In the genomic region with DNA sequence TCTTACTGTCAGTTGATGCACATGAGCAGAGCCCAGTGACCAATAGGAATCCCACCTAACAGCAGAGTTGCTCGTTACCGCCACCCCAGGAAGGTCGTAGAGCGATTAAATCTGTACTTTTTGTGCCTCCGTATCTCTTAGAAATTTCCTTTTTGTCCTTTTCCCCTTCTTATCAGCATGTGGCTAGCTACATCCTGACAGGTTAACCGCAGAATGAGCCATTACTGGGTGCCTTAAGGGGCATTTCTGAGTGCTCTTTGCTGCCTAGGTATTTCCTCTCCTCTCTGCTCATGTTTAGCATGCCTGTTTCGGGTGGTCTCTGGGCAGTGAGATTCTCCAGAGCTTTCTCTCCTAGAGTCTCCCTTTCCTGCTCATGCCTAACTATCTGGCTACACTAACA, we compare ENCODE assay signal across 1 cellular context.
TF ChIP-seq lines count a peak whose summit lies in the region.

No MANE protein-coding gene starts in this region.

TF ChIP-seq in GM23338, 12 proteins besides CTCF, POLR2A, EP300 and RAD21 (continued from another document):
- TF ChIP-seq, protein P1, sequence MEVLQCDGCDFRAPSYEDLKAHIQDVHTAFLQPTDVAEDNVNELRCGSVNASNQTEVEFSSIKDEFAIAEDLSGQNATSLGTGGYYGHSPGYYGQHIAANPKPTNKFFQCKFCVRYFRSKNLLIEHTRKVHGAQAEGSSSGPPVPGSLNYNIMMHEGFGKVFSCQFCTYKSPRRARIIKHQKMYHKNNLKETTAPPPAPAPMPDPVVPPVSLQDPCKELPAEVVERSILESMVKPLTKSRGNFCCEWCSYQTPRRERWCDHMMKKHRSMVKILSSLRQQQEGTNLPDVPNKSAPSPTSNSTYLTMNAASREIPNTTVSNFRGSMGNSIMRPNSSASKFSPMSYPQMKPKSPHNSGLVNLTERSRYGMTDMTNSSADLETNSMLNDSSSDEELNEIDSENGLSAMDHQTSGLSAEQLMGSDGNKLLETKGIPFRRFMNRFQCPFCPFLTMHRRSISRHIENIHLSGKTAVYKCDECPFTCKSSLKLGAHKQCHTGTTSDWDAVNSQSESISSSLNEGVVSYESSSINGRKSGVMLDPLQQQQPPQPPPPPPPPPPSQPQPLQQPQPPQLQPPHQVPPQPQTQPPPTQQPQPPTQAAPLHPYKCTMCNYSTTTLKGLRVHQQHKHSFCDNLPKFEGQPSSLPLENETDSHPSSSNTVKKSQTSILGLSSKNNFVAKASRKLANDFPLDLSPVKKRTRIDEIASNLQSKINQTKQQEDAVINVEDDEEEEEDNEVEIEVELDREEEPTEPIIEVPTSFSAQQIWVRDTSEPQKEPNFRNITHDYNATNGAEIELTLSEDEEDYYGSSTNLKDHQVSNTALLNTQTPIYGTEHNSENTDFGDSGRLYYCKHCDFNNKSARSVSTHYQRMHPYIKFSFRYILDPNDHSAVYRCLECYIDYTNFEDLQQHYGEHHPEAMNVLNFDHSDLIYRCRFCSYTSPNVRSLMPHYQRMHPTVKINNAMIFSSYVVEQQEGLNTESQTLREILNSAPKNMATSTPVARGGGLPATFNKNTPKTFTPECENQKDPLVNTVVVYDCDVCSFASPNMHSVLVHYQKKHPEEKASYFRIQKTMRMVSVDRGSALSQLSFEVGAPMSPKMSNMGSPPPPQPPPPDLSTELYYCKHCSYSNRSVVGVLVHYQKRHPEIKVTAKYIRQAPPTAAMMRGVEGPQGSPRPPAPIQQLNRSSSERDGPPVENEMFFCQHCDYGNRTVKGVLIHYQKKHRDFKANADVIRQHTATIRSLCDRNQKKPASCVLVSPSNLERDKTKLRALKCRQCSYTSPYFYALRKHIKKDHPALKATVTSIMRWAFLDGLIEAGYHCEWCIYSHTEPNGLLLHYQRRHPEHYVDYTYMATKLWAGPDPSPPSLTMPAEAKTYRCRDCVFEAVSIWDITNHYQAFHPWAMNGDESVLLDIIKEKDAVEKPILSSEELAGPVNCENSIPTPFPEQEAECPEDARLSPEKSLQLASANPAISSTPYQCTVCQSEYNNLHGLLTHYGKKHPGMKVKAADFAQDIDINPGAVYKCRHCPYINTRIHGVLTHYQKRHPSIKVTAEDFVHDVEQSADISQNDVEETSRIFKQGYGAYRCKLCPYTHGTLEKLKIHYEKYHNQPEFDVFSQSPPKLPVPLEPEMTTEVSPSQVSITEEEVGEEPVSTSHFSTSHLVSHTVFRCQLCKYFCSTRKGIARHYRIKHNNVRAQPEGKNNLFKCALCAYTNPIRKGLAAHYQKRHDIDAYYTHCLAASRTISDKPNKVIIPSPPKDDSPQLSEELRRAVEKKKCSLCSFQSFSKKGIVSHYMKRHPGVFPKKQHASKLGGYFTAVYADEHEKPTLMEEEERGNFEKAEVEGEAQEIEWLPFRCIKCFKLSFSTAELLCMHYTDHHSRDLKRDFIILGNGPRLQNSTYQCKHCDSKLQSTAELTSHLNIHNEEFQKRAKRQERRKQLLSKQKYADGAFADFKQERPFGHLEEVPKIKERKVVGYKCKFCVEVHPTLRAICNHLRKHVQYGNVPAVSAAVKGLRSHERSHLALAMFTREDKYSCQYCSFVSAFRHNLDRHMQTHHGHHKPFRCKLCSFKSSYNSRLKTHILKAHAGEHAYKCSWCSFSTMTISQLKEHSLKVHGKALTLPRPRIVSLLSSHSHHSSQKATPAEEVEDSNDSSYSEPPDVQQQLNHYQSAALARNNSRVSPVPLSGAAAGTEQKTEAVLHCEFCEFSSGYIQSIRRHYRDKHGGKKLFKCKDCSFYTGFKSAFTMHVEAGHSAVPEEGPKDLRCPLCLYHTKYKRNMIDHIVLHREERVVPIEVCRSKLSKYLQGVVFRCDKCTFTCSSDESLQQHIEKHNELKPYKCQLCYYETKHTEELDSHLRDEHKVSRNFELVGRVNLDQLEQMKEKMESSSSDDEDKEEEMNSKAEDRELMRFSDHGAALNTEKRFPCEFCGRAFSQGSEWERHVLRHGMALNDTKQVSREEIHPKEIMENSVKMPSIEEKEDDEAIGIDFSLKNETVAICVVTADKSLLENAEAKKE (CRISPR knock-in tag; IDR thresholded peaks at IDR 0.05) = no peak
- TF ChIP-seq STAT1 (IDR thresholded peaks at IDR 0.05; ENCODE audit: unreplicated experiment) = no peak
